ENCODE assay signal across 8 cellular contexts in the genomic region with DNA sequence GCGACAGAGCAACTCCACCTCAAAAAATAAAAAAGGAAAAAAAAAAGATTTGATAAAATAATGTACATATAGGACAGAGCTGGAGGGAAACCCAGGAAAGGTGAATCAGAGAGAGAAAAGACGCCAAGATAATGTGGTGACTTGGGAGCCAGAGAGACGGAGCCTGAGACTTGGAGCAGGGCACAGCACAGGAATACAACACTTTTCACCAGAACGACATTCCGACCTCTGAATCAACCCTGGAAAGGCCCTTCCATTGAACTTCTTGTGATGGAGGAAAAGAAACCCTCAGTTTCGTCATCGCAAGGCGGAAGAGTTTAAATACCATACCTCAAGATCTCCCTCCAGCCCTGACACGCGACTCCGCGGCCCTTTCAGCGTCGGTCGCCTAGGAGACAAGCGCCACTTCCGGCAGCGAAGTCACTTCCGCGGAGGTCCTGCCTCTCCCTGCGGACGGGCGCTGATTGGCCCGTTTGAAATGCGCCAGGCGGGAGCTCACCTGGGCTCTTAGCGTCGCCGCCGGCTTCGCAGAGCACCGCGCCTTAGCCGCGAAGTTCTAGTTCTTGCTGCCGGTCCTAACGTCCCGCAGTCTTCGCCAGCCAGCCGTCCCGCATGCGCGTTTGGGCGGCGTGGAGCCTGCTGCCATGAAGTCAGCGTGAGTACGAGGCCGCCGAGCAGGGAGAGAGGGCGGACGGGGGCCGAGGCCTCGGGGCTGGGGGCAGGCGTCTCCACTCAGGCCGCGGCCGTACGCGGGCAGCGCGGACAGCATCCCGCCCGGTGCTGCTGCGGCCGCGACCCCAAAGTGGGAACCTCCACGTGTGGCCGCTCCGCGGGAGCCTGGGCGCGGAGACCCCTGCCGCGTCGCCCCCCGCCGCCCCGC. TPM values are rescaled to one million over a fixed set of nuclear protein-coding genes. Genes with fewer than 3 reads are reported as not detected.
DNase-seq lines count a peak whose midpoint lies in the region; ATAC-seq and TF ChIP-seq lines count a peak whose summit lies in the region.

A gene (plus strand): TSS at position 528 of the 880 bp plus-strand sequence. CDS start 117 bp downstream, at position 645.

- in situ Hi-C loops in Panc1 (cut with HindIII; ENCODE audit: low pct_unique_long_range_greater_than_20kb, low sequenced_read_pairs) = no loop called here

- TF ChIP-seq CTCF in Panc1 (IDR thresholded peaks at IDR 0.05) = no peak

- ATAC-seq in GM21619 (IDR thresholded peaks at IDR 0.05; ENCODE audit: unreplicated experiment) (peak; percentile 90), Panc1 (peak; percentile 98), esophagus mucosa (peak; percentile 96)

- H3K27ac ChIP-seq in Panc1 (ENCODE audit: low read length) = peak within 1 kb of the TSS; percentile 96
- no peak within 1 kb of the TSS for H3K27ac ChIP-seq in muscle layer of colon (ENCODE audit: low read depth, low read length)

- POLR2A ChIA-PET in Panc1 (lab: Charles Lee) = interaction anchor here (0.6 to 0.9 kb wide), 4 partner anchors 14 to 253 kb away, joined by 3 to 11 read pairs (median 4); a partner anchor contains a TSS

- CTCF ChIA-PET in Panc1 (lab: Charles Lee) = no interaction called here

- TSS peak; percentile 87 for BruUV-seq in Panc1 (replicated peaks; lab: Mats Ljungman, UMichigan)

- H3K36me3 ChIP-seq in Panc1 (ENCODE audit: control insufficient read depth, insufficient read depth, low read length) (peaks cover 24% of the 10 kb centered on the region), muscle layer of colon (ENCODE audit: insufficient read depth, low read length) (no peaks in the 10 kb centered on the region)

- no peak within 1 kb of the TSS for H3K9ac ChIP-seq in muscle layer of colon (ENCODE audit: low read length)

- H3K4me1 ChIP-seq in Panc1 (ENCODE audit: control insufficient read depth, insufficient read depth, low read length) (peaks cover 22% of the 10 kb centered on the region; the same call in 1 of the 2 replicates), muscle layer of colon (ENCODE audit: insufficient read depth, low read length) (peaks cover 5% of the 10 kb centered on the region)

- no peaks in the 10 kb centered on the region for H3K9me3 ChIP-seq in Panc1 (ENCODE audit: control insufficient read depth, insufficient read depth, low read depth, low read length)
- H3K9me3 ChIP-seq in muscle layer of colon (ENCODE audit: low read length) = no peaks in the 10 kb centered on the region

- H3K4me3 Mint-ChIP-seq in activated T-cell treated with anti-CD3 and anti-CD28 coated beads, Interleukin-2, amount 50 U/mL, for 24 hours = peak within 1 kb of the TSS; percentile 86

- intact Hi-C loops in Panc1 (cut with micrococcal nuclease; ENCODE audit: unreplicated experiment) = loop anchor here (5.0 kb wide), 1 partner anchor 357 kb away; no protein-coding TSS in a partner anchor

- H3K9me3 Mint-ChIP-seq in activated T-cell treated with anti-CD3 and anti-CD28 coated beads, Interleukin-2, amount 50 U/mL, for 24 hours = no peaks in the 10 kb centered on the region

- H3K27me3 Mint-ChIP-seq in activated T-cell treated with anti-CD3 and anti-CD28 coated beads, Interleukin-2, amount 50 U/mL, for 24 hours = peaks cover 21% of the 10 kb centered on the region

- peak within 1 kb of the TSS; percentile 70 for H3K27ac Mint-ChIP-seq in activated T-cell treated with anti-CD3 and anti-CD28 coated beads, Interleukin-2, amount 50 U/mL, for 24 hours

- DNase-seq in DMS153 treated with DMSO at 0.1 percent for 48 hours (lab: John Stamatoyannopoulos, UW; ENCODE audit: unreplicated experiment) (peak; percentile 77), Panc1 (ENCODE audit: low read depth, low spot score) (peak; percentile 75)
- DNase-seq in Jurkat, Clone E6-1 (ENCODE audit: low read depth, low spot score) = peak; percentile 91
- peak; percentile 92 for DNase-seq in activated T-cell treated with anti-CD3 and anti-CD28 coated beads, Interleukin-2, amount 50 U/mL, for 24 hours
- peak; percentile 77 for DNase-seq in stimulated activated CD8-positive, alpha-beta memory T cell treated with anti-CD3 and anti-CD28 coated beads, Interleukin-7, amount 100 ng/mL, for 24 hours (ENCODE audit: low read depth)

- peaks cover 31% of the 10 kb centered on the region for H3K36me3 Mint-ChIP-seq in activated T-cell treated with anti-CD3 and anti-CD28 coated beads, Interleukin-2, amount 50 U/mL, for 24 hours (ENCODE audit: low read depth)

- H3K4me3 ChIP-seq in Jurkat, Clone E6-1 (ENCODE audit: low read length) = peak within 1 kb of the TSS; percentile 76
- H3K4me3 ChIP-seq in Panc1 (ENCODE audit: low read depth in 2 of 2, low read length in 2 of 2) (peak within 1 kb of the TSS; percentile 65 to 84), muscle layer of colon (ENCODE audit: low read depth in 1 of 2, low read length in 2 of 2) (peak within 1 kb of the TSS; percentile 52 to 88)

- H3K27me3 ChIP-seq in Panc1 (ENCODE audit: control insufficient read depth, insufficient read depth, low read length) = no peaks in the 10 kb centered on the region
- H3K27me3 ChIP-seq in muscle layer of colon (ENCODE audit: control insufficient read depth in 1 of 2, insufficient read depth in 2 of 2, low read length in 2 of 2) = no peaks in the 10 kb centered on the region

- peaks cover 17% of the 10 kb centered on the region for H3K4me1 Mint-ChIP-seq in activated T-cell treated with anti-CD3 and anti-CD28 coated beads, Interleukin-2, amount 50 U/mL, for 24 hours (ENCODE audit: low read depth)

RNA-seq across cellular contexts. Expression of the gene that starts here (rescaled TPM):
- polyA plus RNA-seq in Jurkat, Clone E6-1 (2012; ENCODE audit: insufficient read depth, insufficient read length) = 65.6 TPM
- total RNA-seq in Panc1 (2021; ENCODE audit: unreplicated experiment) (82.5 TPM), esophagus mucosa (16.0 TPM)
- polyA plus RNA-seq in Panc1 (2012; ENCODE audit: insufficient read length) = 34.5 TPM
